Comparison of ENCODE assay signal across 8 cellular contexts in the genomic region with DNA sequence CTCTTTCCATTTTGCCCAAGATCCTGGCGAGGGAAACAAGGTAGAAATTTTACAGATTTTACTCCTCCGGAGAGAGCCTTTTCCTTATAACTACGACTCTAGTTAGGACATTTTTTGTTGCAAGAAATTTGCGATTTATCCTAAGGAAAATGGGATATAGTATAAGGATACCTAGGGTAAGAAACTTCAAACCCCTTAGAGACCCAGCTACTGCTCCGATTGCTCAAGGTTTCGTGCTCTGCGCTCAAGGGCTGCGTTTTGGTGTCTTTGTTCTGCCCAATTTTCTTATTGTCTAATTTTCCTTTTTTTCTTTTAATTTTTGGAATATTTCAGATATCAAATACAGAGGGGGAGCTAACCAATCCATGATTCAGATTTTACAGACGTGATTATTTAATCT. TPM values are rescaled to one million over a fixed set of nuclear protein-coding genes. Genes with fewer than 3 reads are reported as not detected.
DNase-seq lines count a peak whose midpoint lies in the region; ATAC-seq and TF ChIP-seq lines count a peak whose summit lies in the region.

No MANE protein-coding gene starts in this region.

- no peaks in the 10 kb centered on the region for H3K9me3 Mint-ChIP-seq in Caco-2 (ENCODE audit: unreplicated experiment)

- H3K23ac ChIP-seq in neuronal stem cell (ENCODE audit: low read depth, low read length, poor library complexity) = no peak overlapping the region

- peaks cover 53% of the 10 kb centered on the region for H3K79me2 ChIP-seq in MM.1S (ENCODE audit: low read length)

- H3K79me1 ChIP-seq in neuronal stem cell (ENCODE audit: low read depth, low read length) = peaks cover 9% of the 10 kb centered on the region

- no peak overlapping the region for H2BK120ac ChIP-seq in neuronal stem cell (ENCODE audit: low read depth, low read length)

- H4K20me1 ChIP-seq in MM.1S (ENCODE audit: insufficient read depth, low read length) = no peaks in the 10 kb centered on the region

- CTCF ChIA-PET in Caco-2 (lab: Charles Lee) = no interaction called here

- no peak overlapping the region for H3K18ac ChIP-seq in neuronal stem cell (ENCODE audit: low read length)

- H3K4me3 ChIP-seq in Caco-2 (ENCODE audit: low read depth, low read length) = peak overlapping the region; percentile 98
- peak overlapping the region; percentile 84 for H3K4me3 ChIP-seq in MM.1S (ENCODE audit: low read length)
- peak overlapping the region; percentile 70 to 99 (median 91) for H3K4me3 ChIP-seq in dorsolateral prefrontal cortex
- H3K4me3 ChIP-seq in neuronal stem cell (ENCODE audit: low read length in 2 of 2) = peak overlapping the region in 1 of 2 donors; percentile 92

- TF ChIP-seq CTCF in Caco-2 (IDR thresholded peaks at IDR 0.05; ENCODE audit: insufficient read depth in 1 of 2, low read depth in 1 of 2, low read length in 1 of 2, severe bottlenecking in 1 of 2, unreplicated experiment in 1 of 2) = no peak
- TF ChIP-seq CTCF in MM.1S (IDR thresholded peaks at IDR 0.05; ENCODE audit: low read length) = no peak
- no peak for TF ChIP-seq CTCF in dorsolateral prefrontal cortex (IDR thresholded peaks at IDR 0.05 in 54 of 56, conservative IDR thresholded peaks at IDR 0.05 in 2 of 56; ENCODE audit: low read depth in 1 of 56, partially characterized antibody in 56 of 56)

- no peaks in the 10 kb centered on the region for H3K27me3 ChIP-seq in Caco-2 (replicated peaks; ENCODE audit: control insufficient read depth, insufficient read depth, low read length)
- H3K27me3 ChIP-seq in MM.1S (replicated peaks; ENCODE audit: insufficient read depth, low read length) = no peaks in the 10 kb centered on the region
- no peaks in the 10 kb centered on the region for H3K27me3 ChIP-seq in dorsolateral prefrontal cortex
- H3K27me3 ChIP-seq in neuronal stem cell (ENCODE audit: control insufficient read depth in 3 of 3, insufficient read depth in 3 of 3, low read depth in 1 of 3, low read length in 3 of 3) = no peaks in the 10 kb centered on the region

- no peak overlapping the region for H2BK12ac ChIP-seq in neuronal stem cell (ENCODE audit: low read length)

- no peaks in the 10 kb centered on the region for H3K27me3 Mint-ChIP-seq in Caco-2 (ENCODE audit: insufficient read depth, unreplicated experiment)

- peak overlapping the region; percentile 98 for H3K4me3 Mint-ChIP-seq in Caco-2 (ENCODE audit: unreplicated experiment)

- BruUV-seq in Caco-2 (replicated peaks; lab: Mats Ljungman, UMichigan) = no TSS peak

- H4K91ac ChIP-seq in neuronal stem cell (ENCODE audit: low read depth, low read length, poor library complexity) = no peak overlapping the region

- no peak overlapping the region for H2AK5ac ChIP-seq in neuronal stem cell (ENCODE audit: low read depth, low read length)

- H3K9me3 ChIP-seq in Caco-2 = no peaks in the 10 kb centered on the region; the same call in 1 of the 2 replicates
- H3K9me3 ChIP-seq in MM.1S (replicated peaks; ENCODE audit: insufficient read depth, low read length) = no peaks in the 10 kb centered on the region
- H3K9me3 ChIP-seq in neuronal stem cell (replicated peaks in 1 of 2; ENCODE audit: control insufficient read depth in 2 of 2, insufficient read depth in 1 of 2, low read depth in 1 of 2, low read length in 2 of 2) = peaks cover 0 to 31% of the 10 kb centered on the region in 2 donors

- H3K36me3 ChIP-seq in Caco-2 (ENCODE audit: control insufficient read depth, insufficient read depth, low read length) (no peaks in the 10 kb centered on the region), MM.1S (replicated peaks; ENCODE audit: insufficient read depth, low read length) (no peaks in the 10 kb centered on the region), neuronal stem cell (replicated peaks in 1 of 2; ENCODE audit: control insufficient read depth in 2 of 2, insufficient read depth in 2 of 2, low read length in 2 of 2) (peaks cover 0 to 8% of the 10 kb centered on the region in 2 donors)

- H3K4me1 ChIP-seq in Caco-2 (peaks cover 9% of the 10 kb centered on the region; the same call in 1 of the 2 replicates), MM.1S (ENCODE audit: low read length) (peaks cover 13% of the 10 kb centered on the region), neuronal stem cell (ENCODE audit: control insufficient read depth in 2 of 2, insufficient read depth in 1 of 2, low read depth in 1 of 2, low read length in 2 of 2) (peaks cover 4 to 10% of the 10 kb centered on the region in 2 donors)

- no peak overlapping the region for H3K14ac ChIP-seq in neuronal stem cell (ENCODE audit: low read length)

- intact Hi-C loops in Caco-2 (cut with micrococcal nuclease; ENCODE audit: unreplicated experiment) (loop anchor here (5.0 kb wide), 1 partner anchor 62 kb away; no protein-coding TSS in a partner anchor), dorsolateral prefrontal cortex (cut with DNase I) (loop anchor here (5.0 kb wide), 5 partner anchors 67 to 488 kb away; a partner anchor contains a TSS)

- H3K36me3 Mint-ChIP-seq in Caco-2 (ENCODE audit: insufficient read depth, unreplicated experiment) = peaks cover 24% of the 10 kb centered on the region

- H4K8ac ChIP-seq in neuronal stem cell (ENCODE audit: low read depth, low read length) = no peak overlapping the region

- DNase-seq in Caco-2 = no peak
- DNase-seq in MM.1S = no peak
- no peak for DNase-seq in dorsolateral prefrontal cortex
- DNase-seq in neuronal stem cell (ENCODE audit: low spot score) = no peak
- no peak for DNase-seq in NOMO-1 (lab: John Stamatoyannopoulos, UW; ENCODE audit: unreplicated experiment in 2 of 2)
- no peak for DNase-seq in activated CD4-positive, CD25-positive, alpha-beta regulatory T cell treated with anti-CD3 and anti-CD28 coated beads, Interleukin-2, amount 50 U/mL, for 72 hours
- no peak for DNase-seq in H4 (ENCODE audit: low spot score)

- H3K4me2 ChIP-seq in MM.1S (ENCODE audit: low read depth, low read length) (peak overlapping the region; percentile 91), neuronal stem cell (ENCODE audit: insufficient read depth, low read length, poor library complexity, severe bottlenecking) (peak overlapping the region; percentile 67)

- no peak for ATAC-seq in GM18867 (IDR thresholded peaks at IDR 0.05; ENCODE audit: unreplicated experiment)

- no peak overlapping the region for H2BK15ac ChIP-seq in neuronal stem cell (ENCODE audit: low read length)

- no CpG with 5 or more reads among the region's 9 CpGs for WGBS in neuronal stem cell (ENCODE audit: extremely low coverage in 2 of 2, insufficient read length in 2 of 2, insufficient replicate concordance in 1 of 2), 2 donors

- no peaks in the 10 kb centered on the region for H3F3A ChIP-seq in MM.1S (ENCODE audit: insufficient read depth, low read length)

- H3K27ac Mint-ChIP-seq in Caco-2 (ENCODE audit: unreplicated experiment) = peak overlapping the region; percentile 93

- H3K27ac ChIP-seq in MM.1S (ENCODE audit: low read length) (no peak overlapping the region), dorsolateral prefrontal cortex (peak overlapping the region in 53 of 59 donors; percentile 66 to 100 (median 99)), neuronal stem cell (replicated peaks; ENCODE audit: low read length) (no peak overlapping the region)

- H2BK5ac ChIP-seq in neuronal stem cell (ENCODE audit: low read length) = no peak overlapping the region

- H3K9ac ChIP-seq in MM.1S (ENCODE audit: low read length) = no peak overlapping the region
- H3K9ac ChIP-seq in neuronal stem cell (ENCODE audit: low read depth, low read length, poor library complexity) = no peak overlapping the region

- POLR2A ChIA-PET in Caco-2 (lab: Charles Lee) = no interaction called here

- H3K4ac ChIP-seq in neuronal stem cell (ENCODE audit: low read length) = no peak overlapping the region

- H2AFZ ChIP-seq in MM.1S (ENCODE audit: low read length) (no peak overlapping the region), neuronal stem cell (ENCODE audit: low read length) (peak overlapping the region; percentile 88)

- peaks cover 27% of the 10 kb centered on the region for H3K4me1 Mint-ChIP-seq in Caco-2 (ENCODE audit: low read depth, unreplicated experiment)

- no peaks in the 10 kb centered on the region for H3K9me2 ChIP-seq in MM.1S (replicated peaks; ENCODE audit: insufficient read depth, low read length)

RNA-seq across cellular contexts. Expression of a gene that starts 1.5 kb away (rescaled TPM):
- total RNA-seq in Caco-2 (2022) = 92.8 and 105 TPM in 2 replicates
- total RNA-seq in dorsolateral prefrontal cortex = 100 to 1,000 TPM; 216 to 414 (median 302) TPM
- 156 TPM for polyA plus RNA-seq in neuronal stem cell (2013, experiment 1 of 2)
- 163 TPM for polyA plus RNA-seq in neuronal stem cell (2013, experiment 2 of 2)
- total RNA-seq in H4 (2014; rRNA removed; shearing (Covaris generic)) = 67.4 and 71.9 TPM in 2 replicates

RNA-seq across cellular contexts. Expression of a gene that starts 1.7 kb away (rescaled TPM):
- total RNA-seq in Caco-2 (2022) (22.3 and 23.4 TPM in 2 replicates), dorsolateral prefrontal cortex (10 to 100 TPM; 10.2 to 39.8 (median 22.9) TPM)
- polyA plus RNA-seq in neuronal stem cell (2013, experiment 1 of 2) = 32.1 TPM
- polyA plus RNA-seq in neuronal stem cell (2013, experiment 2 of 2) = 31.9 TPM
- total RNA-seq in H4 (2014; rRNA removed; shearing (Covaris generic)) = 28.9 and 52.9 TPM in 2 replicates

Comparison
In these comparisons a context has a peak if more than half of its experiments do, and no peak if none do; other contexts are left out.
1. H3K27ac ChIP-seq: peak in dorsolateral prefrontal cortex (53 of 59); none in MM.1S (single experiment) and neuronal stem cell (single experiment).